Comparison of ENCODE assay signal across 8 cellular contexts in genomic region chr2:20223345-20224190, GRCh38. TPM values are rescaled to one million over a fixed set of nuclear protein-coding genes. Genes with fewer than 3 reads are reported as not detected.
DNase-seq lines count a peak whose midpoint lies in the region; ATAC-seq and TF ChIP-seq lines count a peak whose summit lies in the region.

No MANE protein-coding gene starts in this region.

- POLR2A ChIA-PET in WTC11 (lab: Charles Lee) = interaction anchor here (0.7 to 1.8 kb wide), 5 partner anchors 11 to 223 kb away, joined by 3 to 5 read pairs (median 4); partner anchors contain the start of gene RHOB

- peaks cover 1% of the 10 kb centered on the region; the same call in 1 of the 2 replicates for H3K36me3 Mint-ChIP-seq in WTC11

- peaks cover 17% of the 10 kb centered on the region for H3K27me3 Mint-ChIP-seq in WTC11 (ENCODE audit: low read depth)

- H3K27ac ChIP-seq in cardiac muscle cell (no peak overlapping the region), psoas muscle (no peak overlapping the region)

- H3K4me1 Mint-ChIP-seq in WTC11 = peaks cover 36% of the 10 kb centered on the region

- TF ChIP-seq CTCF in WTC11 (IDR thresholded peaks at IDR 0.05) = no peak
- TF ChIP-seq CTCF in cardiac muscle cell (IDR thresholded peaks at IDR 0.05; ENCODE audit: low read depth, low read length) = no peak
- no peak for TF ChIP-seq CTCF in psoas muscle (IDR thresholded peaks at IDR 0.05)

- H3K27me3 ChIP-seq in cardiac muscle cell (peaks cover 15% of the 10 kb centered on the region), psoas muscle (ENCODE audit: insufficient read depth in 3 of 3, low read length in 2 of 3) (peaks cover 0 to 18% (median 8%) of the 10 kb centered on the region in 3 donors)

- intact Hi-C loops in psoas muscle (cut with DNase I) = no loop called here

- ATAC-seq in GM19397 (IDR thresholded peaks at IDR 0.05; ENCODE audit: unreplicated experiment) (peak; percentile 21), WTC11 (peak; percentile 10), psoas muscle (peak; percentile 13 to 55 (median 24))

- H3K36me3 ChIP-seq in cardiac muscle cell (no peaks in the 10 kb centered on the region), psoas muscle (ENCODE audit: insufficient read depth in 1 of 2, low read depth in 1 of 2) (no peaks in the 10 kb centered on the region)

- H3K4me3 ChIP-seq in cardiac muscle cell (peak overlapping the region; percentile 64), psoas muscle (peak overlapping the region; percentile 76)

- no peaks in the 10 kb centered on the region for H3K4me1 ChIP-seq in cardiac muscle cell (ENCODE audit: low read depth)
- peaks cover 5% of the 10 kb centered on the region for H3K4me1 ChIP-seq in psoas muscle

- WGBS in psoas muscle, 3 donors = 1 to 2% (median 1%) methylated on average over 56 to 71 of the region's 71 CpGs

- no peak overlapping the region for H3K27ac Mint-ChIP-seq in WTC11

- H3K9me3 Mint-ChIP-seq in WTC11 = no peaks in the 10 kb centered on the region

- peak overlapping the region; percentile 70 for H3K4me3 Mint-ChIP-seq in WTC11

- DNase-seq in CMK (ENCODE audit: low read depth) (peak; percentile 33), LHCN-M2 (ENCODE audit: low read depth) (peak; percentile 49), WTC11 (ENCODE audit: low spot score) (peak; percentile 46), cardiac muscle cell (ENCODE audit: low read depth in 1 of 2, low spot score in 1 of 2) (peak; percentile 64 to 70), psoas muscle (peak in 1 of 2 donors; percentile 34), NCI-H128 (lab: John Stamatoyannopoulos, UW; ENCODE audit: unreplicated experiment) (no peak)
- no peak for DNase-seq in stimulated activated CD4-positive, alpha-beta T cell treated with anti-CD3 and anti-CD28 coated beads, Interleukin-4, amount 100 ng/mL, for 4 hours

- H3K9me3 ChIP-seq in cardiac muscle cell (ENCODE audit: low read depth) (no peaks in the 10 kb centered on the region), psoas muscle (no peaks in the 10 kb centered on the region)

- CTCF ChIA-PET in WTC11 (lab: Charles Lee) = interaction anchor here (0.6 to 5.6 kb wide), 13 partner anchors 9 to 208 kb away, joined by 3 to 59 read pairs (median 5); no protein-coding TSS in a partner anchor

TF ChIP-seq in WTC11, 78 proteins besides CTCF, POLR2A, EP300 and RAD21 (continues in another document):
- TF ChIP-seq ZNF232 (CRISPR knock-in tag; IDR thresholded peaks at IDR 0.05) (no peak; the same call in 1 of the 2 replicates), JAZF1 (CRISPR knock-in tag; IDR thresholded peaks at IDR 0.05) (no peak), HMGA2 (CRISPR knock-in tag; IDR thresholded peaks at IDR 0.05) (no peak), USF1 (CRISPR knock-in tag; IDR thresholded peaks at IDR 0.05) (peak; percentile 66; the same call in 1 of the 2 replicates), ZBTB21 (CRISPR knock-in tag; IDR thresholded peaks at IDR 0.05; ENCODE audit: borderline replicate concordance) (no peak), MYBL2 (CRISPR knock-in tag; IDR thresholded peaks at IDR 0.05) (no peak), FOXP4 (CRISPR knock-in tag; IDR thresholded peaks at IDR 0.05) (no peak), ZNF425 (CRISPR knock-in tag; conservative IDR thresholded peaks at IDR 0.05) (no peak), ZNF219 (CRISPR knock-in tag; IDR thresholded peaks at IDR 0.05; ENCODE audit: borderline replicate concordance) (no peak), SMAD3 (CRISPR knock-in tag; IDR thresholded peaks at IDR 0.05; ENCODE audit: borderline replicate concordance) (peak; percentile 51; the same call in 1 of the 2 replicates), ZNF138 (CRISPR knock-in tag; conservative IDR thresholded peaks at IDR 0.05) (no peak), CREB1 (CRISPR knock-in tag; IDR thresholded peaks at IDR 0.05) (no peak), ZBTB43 (CRISPR knock-in tag; IDR thresholded peaks at IDR 0.05) (no peak), GABPB1 (CRISPR knock-in tag; IDR thresholded peaks at IDR 0.05) (peak; percentile 46; the same call in 1 of the 2 replicates), STAT6 (CRISPR knock-in tag; conservative IDR thresholded peaks at IDR 0.05; ENCODE audit: low read depth) (no peak), FOXP1 (CRISPR knock-in tag; IDR thresholded peaks at IDR 0.05; ENCODE audit: borderline replicate concordance) (0 out of 2 replicates have a peak, but pooled peaks have one; percentile 23), ZNF671 (CRISPR knock-in tag; IDR thresholded peaks at IDR 0.05) (no peak), NFE2L1 (CRISPR knock-in tag; IDR thresholded peaks at IDR 0.05) (no peak), ETV6 (CRISPR knock-in tag; IDR thresholded peaks at IDR 0.05) (no peak; the same call in none of the 2 replicates)

RNA-seq across cellular contexts. Expression of gene SDC1, which starts 1.4 kb away (rescaled TPM):
- 73.1 and 83.5 TPM in 2 replicates for total RNA-seq in LHCN-M2 (2014; rRNA removed)
- 28.3 TPM for polyA plus RNA-seq in LHCN-M2 (2012)
- 47.3 to 52.6 TPM (median 52.6 TPM) in 3 replicates for total RNA-seq in WTC11 (2021)
- 13.3 and 13.5 TPM in 2 replicates for total RNA-seq in cardiac muscle cell
- 12.9 and 14.0 TPM in 2 replicates for polyA plus RNA-seq in cardiac muscle cell
- under 1 TPM in 3 of 4 donors, not detected in 1; 0.09 to 0.38 (median 0.13) TPM for total RNA-seq in psoas muscle
- polyA plus RNA-seq in psoas muscle = under 1 TPM; 0.07 to 0.38 (median 0.10) TPM

Comparison
In these comparisons a context has a peak if more than half of its experiments do, and no peak if none do; other contexts are left out.
1. DNase-seq: peak in CMK (single experiment), LHCN-M2 (single experiment), WTC11 (single experiment) and cardiac muscle cell (2 of 2); none in stimulated activated CD4-positive, alpha-beta T cell treated with anti-CD3 and anti-CD28 coated beads, Interleukin-4, amount 100 ng/mL, for 4 hours (0 of 2) and NCI-H128 (single experiment).
2. RNA of gene SDC1, which starts 1.4 kb away (total RNA-seq): 73.1 to 83.5 TPM in LHCN-M2, 47.3 to 52.6 TPM in WTC11 and 13.3 to 13.5 TPM in cardiac muscle cell; 0.09 to 0.38 TPM in psoas muscle; every median in the first group is over 10 times any median in the second.
3. Peak in every context shown above with its lines, with median percentiles within 50 percentile points of each other: ATAC-seq.